8 cellular contexts compared by ENCODE assay signal in the genomic region with DNA sequence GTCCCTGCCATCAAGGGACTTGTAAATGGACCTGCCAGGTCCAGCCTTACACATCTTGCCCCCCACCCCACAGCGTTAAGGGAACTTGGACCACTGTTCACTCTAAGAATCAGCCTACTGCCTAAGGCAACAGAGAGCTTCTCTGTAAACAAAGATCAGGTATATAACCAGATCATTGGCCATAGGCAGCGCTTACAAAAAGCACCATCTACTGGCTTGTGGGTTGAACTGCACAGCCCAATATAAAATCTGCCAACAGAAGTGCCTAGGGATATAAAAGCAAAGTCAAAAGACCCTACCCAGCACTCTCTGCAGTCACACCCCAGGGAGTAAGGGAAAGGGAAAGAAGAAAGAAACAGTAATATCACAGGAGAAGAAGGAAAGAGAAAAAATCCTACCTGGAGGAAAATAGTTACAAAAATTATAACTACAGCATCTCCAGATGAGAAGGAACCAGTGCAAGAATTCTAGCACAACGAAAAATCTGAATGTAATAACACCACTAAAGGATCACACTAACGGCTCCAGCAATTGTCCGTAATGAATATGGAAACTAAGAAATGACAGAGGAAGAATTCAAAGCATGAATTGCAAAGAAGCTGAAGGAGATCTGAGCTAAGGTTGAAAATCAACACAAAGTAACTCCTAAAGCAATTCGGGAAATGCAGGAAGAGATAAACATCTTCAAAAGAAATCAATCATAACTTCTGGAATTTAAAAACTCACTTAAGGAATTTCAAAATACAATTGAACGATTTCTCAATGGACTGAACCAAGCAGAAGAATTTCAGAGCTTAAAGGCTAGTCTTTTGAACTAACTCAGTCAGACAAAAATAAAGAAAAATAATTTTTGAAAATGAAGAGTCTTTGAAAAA.
A peak's percentile ranks its signal among the peaks of the same experiment; 100 is the strongest.
DNase-seq lines count a peak whose midpoint lies in the region; ATAC-seq, FAIRE-seq and TF ChIP-seq lines count a peak whose summit lies in the region.

No MANE protein-coding gene starts in this region.

- H3K27ac ChIP-seq in HCT116 (ENCODE audit: low read depth, low read length) (no peak overlapping the region), H1 (ENCODE audit: low read depth, low read length) (no peak overlapping the region), mesendoderm (ENCODE audit: low read depth, low read length) (no peak overlapping the region), upper lobe of left lung (no peak overlapping the region)

- H2BK15ac ChIP-seq in H1 (ENCODE audit: low read length) (no peak overlapping the region), mesendoderm (replicated peaks; ENCODE audit: low read depth) (no peak overlapping the region)

- BruUV-seq in HCT116 (replicated peaks; lab: Mats Ljungman, UMichigan): no TSS peak

- no peak overlapping the region for H3K23ac ChIP-seq in H1 (ENCODE audit: insufficient read length)
- H3K23ac ChIP-seq in mesendoderm (ENCODE audit: low read length): no peak overlapping the region

- FAIRE-seq in H1 (lab: Jason Lieb, UNC): peak; percentile 92

- no peak overlapping the region for H2BK12ac ChIP-seq in H1 (ENCODE audit: low read depth, low read length)

- H2AK5ac ChIP-seq in H1 (ENCODE audit: low read depth, low read length) (no peak overlapping the region), mesendoderm (ENCODE audit: low read length) (no peak overlapping the region)

- H3K4ac ChIP-seq in H1 (replicated peaks; ENCODE audit: insufficient read length, low read depth, low read length) (no peak overlapping the region), mesendoderm (ENCODE audit: low read depth, low read length) (no peak overlapping the region)

- POLR2A ChIA-PET in HCT116 (lab: Charles Lee): no interaction called here
- POLR2A ChIA-PET in H1 (lab: Charles Lee; ENCODE audit: partially characterized antibody): interaction anchor here (0.5 to 1.2 kb wide), 2 partner anchors 607 to 619 kb away, joined by 3 read pairs; no protein-coding TSS in a partner anchor

- no peak overlapping the region for H3K14ac ChIP-seq in H1 (ENCODE audit: insufficient read length)

- TF ChIP-seq POLR2A in HCT116 (IDR thresholded peaks at IDR 0.05; ENCODE audit: borderline replicate concordance, extremely low read depth, insufficient read depth, insufficient read length): no peak
- no peak for TF ChIP-seq POLR2A in H1 (IDR thresholded peaks at IDR 0.05; ENCODE audit: control extremely low read depth in 1 of 2, low read depth in 2 of 2, low read length in 2 of 2)
- no peak for TF ChIP-seq POLR2A in upper lobe of left lung (IDR thresholded peaks at IDR 0.05)

- TF ChIP-seq CTCF in HCT116 (IDR thresholded peaks at IDR 0.05 in 2 of 3, conservative IDR thresholded peaks at IDR 0.05 in 1 of 3; ENCODE audit: borderline replicate concordance in 1 of 3, insufficient read depth in 1 of 3, low read depth in 2 of 3, low read length in 2 of 3) (peak; percentile 78 to 88 (median 84)), WI38 (IDR thresholded peaks at IDR 0.05; ENCODE audit: low read depth, low read length) (peak; percentile 97), H1 (IDR thresholded peaks at IDR 0.05; ENCODE audit: control extremely low read depth in 1 of 3, insufficient read depth in 1 of 3, low read depth in 1 of 3, low read length in 3 of 3) (peak in 2 of 3 experiments; percentile 68 to 79; a peak in 3 of 4 replicates), upper lobe of left lung (IDR thresholded peaks at IDR 0.05) (peak in 5 of 6 experiments; percentile 40 to 64 (median 60))

- H3K4me1 ChIP-seq in HCT116 (ENCODE audit: control insufficient read depth in 1 of 2, insufficient read depth in 2 of 2, low read length in 2 of 2) (no peaks in the 10 kb centered on the region), H1 (replicated peaks in 1 of 4; ENCODE audit: control insufficient read depth in 3 of 4, insufficient read depth in 4 of 4, low read length in 3 of 4) (no peaks in the 10 kb centered on the region; a peak in 1 of 7 replicates), mesendoderm (ENCODE audit: control insufficient read depth, low read depth, low read length) (no peaks in the 10 kb centered on the region), upper lobe of left lung (no peaks in the 10 kb centered on the region)

- no peak overlapping the region for H4K8ac ChIP-seq in H1 (ENCODE audit: extremely low read depth, insufficient read depth, low read length)
- H4K8ac ChIP-seq in mesendoderm (ENCODE audit: low read depth, low read length): no peak overlapping the region

- peak; percentile 97 for ATAC-seq in HCT116
- peak; percentile 40 to 59 for ATAC-seq in upper lobe of left lung (ENCODE audit: low FRiP score in 2 of 2)

- 62% methylated on average over 7 of the region's 7 CpGs; no CpG with 5 or more reads in 1 of the 2 experiments for WGBS in H1 (ENCODE audit: extremely low coverage in 1 of 2, insufficient coverage in 1 of 2, insufficient read length in 1 of 2, insufficient replicate concordance in 2 of 2, low coverage in 1 of 2, low lambda C conversion rate in 2 of 2, missing lambda C conversion rate in 1 of 2), 2 experiments
- WGBS in mesendoderm (ENCODE audit: extremely low coverage, insufficient coverage, low lambda C conversion rate): no CpG with 5 or more reads among the region's 7 CpGs
- WGBS in upper lobe of left lung, 2 donors: 44 to 46% methylated on average over 7 of the region's 7 CpGs

- CTCF ChIA-PET in HCT116 (lab: Charles Lee): interaction anchor here (0.6 to 1.6 kb wide), 8 partner anchors 11 to 993 kb away, joined by 3 to 8 read pairs (median 4); no protein-coding TSS in a partner anchor
- CTCF ChIA-PET in H1 (lab: Charles Lee; ENCODE audit: partially characterized antibody): interaction anchor here (0.7 to 3.4 kb wide), 33 partner anchors 11 to 860 kb away, joined by 3 to 28 read pairs (median 3); no protein-coding TSS in a partner anchor

- DNase-seq in GM03348 (ENCODE audit: low spot score) (peak; percentile 65), HCT116 (ENCODE audit: low read depth, low spot score) (peak; percentile 56), NCI-H1930 (lab: John Stamatoyannopoulos, UW) (peak; percentile 72 to 84), H1 (ENCODE audit: low read depth in 1 of 2, low spot score in 2 of 2) (peak in 1 of 2 experiments; percentile 53), mesendoderm (peak; percentile 88), upper lobe of left lung (no peak)
- DNase-seq in NK-92 treated with Interleukin-12 subunit alpha and Interleukin-12 subunit beta, amount 100 ng/mL, for 24 hours (lab: John Stamatoyannopoulos, UW): no peak

- H3K9ac ChIP-seq in HCT116 (ENCODE audit: low read length): no peak overlapping the region
- H3K9ac ChIP-seq in H1 (replicated peaks in 1 of 4; ENCODE audit: extremely low read depth in 1 of 4, low read depth in 3 of 4, low read length in 3 of 4): no peak overlapping the region
- H3K9ac ChIP-seq in mesendoderm (ENCODE audit: low read length): no peak overlapping the region

- peak; percentile 89 for TF ChIP-seq RAD21 in HCT116 (IDR thresholded peaks at IDR 0.05; ENCODE audit: low read depth)
- peak; percentile 88 to 91 for TF ChIP-seq RAD21 in H1 (IDR thresholded peaks at IDR 0.05 in 1 of 2, conservative IDR thresholded peaks at IDR 0.05 in 1 of 2; ENCODE audit: low read depth in 2 of 2, low read length in 2 of 2)

- H3K27me3 ChIP-seq in HCT116 (ENCODE audit: insufficient read depth, low read length): no peaks in the 10 kb centered on the region
- H3K27me3 ChIP-seq in H1 (replicated peaks in 1 of 4; ENCODE audit: control insufficient read depth in 3 of 4, extremely low read depth in 1 of 4, insufficient read depth in 3 of 4, low read length in 3 of 4): no peaks in the 10 kb centered on the region
- H3K27me3 ChIP-seq in mesendoderm (ENCODE audit: insufficient read depth, low read length, poor library complexity): no peaks in the 10 kb centered on the region
- no peaks in the 10 kb centered on the region for H3K27me3 ChIP-seq in upper lobe of left lung

- H3K36me3 ChIP-seq in HCT116 (ENCODE audit: control insufficient read depth in 1 of 2, insufficient read depth in 2 of 2, low read length in 2 of 2) (no peaks in the 10 kb centered on the region), H1 (ENCODE audit: control insufficient read depth in 2 of 4, insufficient read depth in 4 of 4, low read length in 3 of 4) (no peaks in the 10 kb centered on the region), mesendoderm (ENCODE audit: control insufficient read depth, insufficient read depth, low read length) (no peaks in the 10 kb centered on the region), upper lobe of left lung (no peaks in the 10 kb centered on the region)

- no peaks in the 10 kb centered on the region for H3K9me2 ChIP-seq in HCT116 (ENCODE audit: insufficient read depth)

- no peak overlapping the region for H3K56ac ChIP-seq in H1 (replicated peaks; ENCODE audit: insufficient read length, low read depth, low read length)
- no peak overlapping the region for H3K56ac ChIP-seq in mesendoderm (ENCODE audit: low read length)

- H2BK120ac ChIP-seq in H1 (replicated peaks; ENCODE audit: low read depth, low read length): no peak overlapping the region
- no peak overlapping the region for H2BK120ac ChIP-seq in mesendoderm (ENCODE audit: low read depth, low read length)

- H4K91ac ChIP-seq in H1 (replicated peaks; ENCODE audit: insufficient read length, low read length): peak overlapping the region; percentile 76

- H2BK20ac ChIP-seq in H1 (ENCODE audit: low read length): no peak overlapping the region

- no peak overlapping the region for H4K5ac ChIP-seq in H1 (ENCODE audit: insufficient read length, low read depth, low read length)
- no peak overlapping the region for H4K5ac ChIP-seq in mesendoderm (ENCODE audit: low read length)

- no peaks in the 10 kb centered on the region for H4K20me1 ChIP-seq in HCT116 (ENCODE audit: insufficient read depth)
- H4K20me1 ChIP-seq in H1 (replicated peaks in 1 of 2; ENCODE audit: control insufficient read depth in 1 of 2, insufficient read depth in 2 of 2, low read length in 2 of 2): no peaks in the 10 kb centered on the region

- H3K4me3 ChIP-seq in HCT116 (replicated peaks in 1 of 2; ENCODE audit: low read depth in 1 of 2, low read length in 2 of 2): no peak overlapping the region
- H3K4me3 ChIP-seq in WI38 (ENCODE audit: low read depth, low read length): no peak overlapping the region
- no peak overlapping the region for H3K4me3 ChIP-seq in H1 (ENCODE audit: extremely low read depth in 1 of 4, insufficient read depth in 2 of 4, low read depth in 3 of 4, low read length in 4 of 4)
- H3K4me3 ChIP-seq in mesendoderm (ENCODE audit: low read length): no peak overlapping the region
- no peak overlapping the region for H3K4me3 ChIP-seq in upper lobe of left lung

- TF ChIP-seq EP300 in H1 (IDR thresholded peaks at IDR 0.05; ENCODE audit: borderline replicate concordance in 1 of 2, low read depth in 2 of 2, low read length in 2 of 2): no peak
- TF ChIP-seq EP300 in upper lobe of left lung (IDR thresholded peaks at IDR 0.05): no peak

- no peaks in the 10 kb centered on the region for H3K9me3 ChIP-seq in HCT116 (ENCODE audit: control insufficient read depth in 1 of 2, insufficient read depth in 1 of 2, low read depth in 1 of 2, low read length in 2 of 2)
- no peaks in the 10 kb centered on the region for H3K9me3 ChIP-seq in H1 (ENCODE audit: insufficient read depth in 2 of 2, low read depth in 1 of 2, low read length in 1 of 2)
- H3K9me3 ChIP-seq in upper lobe of left lung: peaks cover 0 to under 1% (median 0%) of the 10 kb centered on the region in 4 donors

- intact Hi-C loops in HCT116 (cut with micrococcal nuclease): loop anchor here (1.0 to 5.0 kb wide), 3 partner anchors 307 to 859 kb away; no protein-coding TSS in a partner anchor

- H2AFZ ChIP-seq in HCT116 (ENCODE audit: low read depth, low read length, poor library complexity, severe bottlenecking): peak overlapping the region; percentile 50
- H2AFZ ChIP-seq in H1 (ENCODE audit: low read length): peak overlapping the region; percentile 97

- no peak overlapping the region for H3K18ac ChIP-seq in H1 (ENCODE audit: extremely low read depth, low read length)
- H3K18ac ChIP-seq in mesendoderm (ENCODE audit: low read length): no peak overlapping the region

- no peak overlapping the region for H3K4me2 ChIP-seq in HCT116 (ENCODE audit: low read length)
- H3K4me2 ChIP-seq in H1 (ENCODE audit: insufficient read depth in 1 of 2, low read depth in 2 of 2, low read length in 2 of 2): no peak overlapping the region
- no peak overlapping the region for H3K4me2 ChIP-seq in mesendoderm (ENCODE audit: low read length)

- no peaks in the 10 kb centered on the region for H3K79me2 ChIP-seq in HCT116 (ENCODE audit: insufficient read depth, low read length)
- H3K79me2 ChIP-seq in H1 (ENCODE audit: control insufficient read depth in 1 of 2, insufficient read depth in 2 of 2, low read length in 2 of 2): no peaks in the 10 kb centered on the region
- H3K79me2 ChIP-seq in mesendoderm (ENCODE audit: control insufficient read depth, insufficient read depth, low read length): no peaks in the 10 kb centered on the region

- no peaks in the 10 kb centered on the region for H3K79me1 ChIP-seq in H1 (ENCODE audit: low read depth, low read length)
- no peaks in the 10 kb centered on the region for H3K79me1 ChIP-seq in mesendoderm (ENCODE audit: low read length)

- RAD21 ChIA-PET in HCT116 (lab: Charles Lee; ENCODE audit: low non-redundant PET in 1 of 2, low total read pairs in 2 of 2, uncharacterized antibody in 2 of 2, unreplicated experiment in 2 of 2): interaction anchor here in 1 of 2 experiments (0.6 kb wide), 1 partner anchor 49 kb away, joined by 4 read pairs; no protein-coding TSS in a partner anchor

- H2BK5ac ChIP-seq in H1 (ENCODE audit: low read depth, low read length): no peak overlapping the region
- no peak overlapping the region for H2BK5ac ChIP-seq in mesendoderm (ENCODE audit: low read length)

- H3K23me2 ChIP-seq in H1 (ENCODE audit: low read depth, low read length): no peaks in the 10 kb centered on the region; the same call in 1 of the 2 replicates

Comparison
In these comparisons a context has a peak if more than half of its experiments do, and no peak if none do; other contexts are left out.
1. DNase-seq: peak in GM03348 (single experiment), HCT116 (single experiment), NCI-H1930 (2 of 2) and mesendoderm (single experiment); none in upper lobe of left lung (0 of 2) and NK-92 treated with Interleukin-12 subunit alpha and Interleukin-12 subunit beta, amount 100 ng/mL, for 24 hours (single experiment).
2. Peak in every context shown above with its lines, with median percentiles within 50 percentile points of each other: CTCF ChIP-seq.